Comparison of ENCODE assay signal across 14 cellular contexts in genomic region chr16:82152192-82152591, GRCh38.
"Had no signal": no experiment of that assay in that cellular context is flagged by ENCODE, and none has a peak within 500 bp of the region (broad histone marks: within the 10 kb centered on the region; RNA-seq: fewer than 3 reads in every experiment).

No MANE protein-coding gene starts in this region.

- H3K4me1 Mint-ChIP-seq: nephron had no signal

- H3K4me3 Mint-ChIP-seq: activated naive CD4-positive, alpha-beta T cell treated with anti-CD3 and anti-CD28 coated beads for 36 hours; activated T-helper 17 cell treated with anti-CD3 and anti-CD28 coated beads, Interleukin-2, amount 50 U/mL, for 72 hours; nephron had no signal

- H3K9me3 Mint-ChIP-seq: activated T-helper 17 cell treated with anti-CD3 and anti-CD28 coated beads, Interleukin-2, amount 50 U/mL, for 72 hours had no signal

- H3K27ac ChIP-seq: cardiac muscle cell, left ventricle myocardium inferior, right atrium auricular region had no signal

- H3K27me3 Mint-ChIP-seq: activated T-helper 17 cell treated with anti-CD3 and anti-CD28 coated beads, Interleukin-2, amount 50 U/mL, for 72 hours had no signal

- H3K27ac Mint-ChIP-seq: activated naive CD4-positive, alpha-beta T cell treated with anti-CD3 and anti-CD28 coated beads for 36 hours; activated T-helper 17 cell treated with anti-CD3 and anti-CD28 coated beads, Interleukin-2, amount 50 U/mL, for 72 hours; nephron had no signal

- H3K4me1 ChIP-seq: right atrium auricular region had no signal

- H3K27me3 ChIP-seq: cardiac muscle cell, right atrium auricular region, transverse colon had no signal

- ATAC-seq: activated T-helper 17 cell treated with anti-CD3 and anti-CD28 coated beads, Interleukin-2, amount 50 U/mL, for 72 hours; esophagus mucosa; stimulated activated naive CD8-positive, alpha-beta T cell treated with anti-CD3 and anti-CD28 coated beads, Interleukin-15, Interleukin-2, amounts not matched to agents 100 U/mL and 50 U/mL, for 24 hours had no signal

- H3K9me3 ChIP-seq: right atrium auricular region, transverse colon had no signal

- H3K4me3 ChIP-seq: cardiac muscle cell, left ventricle myocardium inferior, right atrium auricular region, transverse colon had no signal

- DNase-seq: activated CD4-positive, alpha-beta T cell treated with anti-CD3 and anti-CD28 coated beads, Interleukin-2, amount 50 U/mL, for 4 hours; activated CD4-positive, CD25-positive, alpha-beta regulatory T cell treated with anti-CD3 and anti-CD28 coated beads, Interleukin-2, amount 50 U/mL, for 72 hours; activated naive CD4-positive, alpha-beta T cell treated with anti-CD3 and anti-CD28 coated beads for 36 hours; hippocampal formation; left ventricle myocardium inferior; occipital lobe; stimulated activated CD4-positive, alpha-beta T cell treated with anti-CD3 and anti-CD28 coated beads, Interleukin-4, amount 100 ng/mL, for 24 hours; stimulated activated naive CD8-positive, alpha-beta T cell treated with anti-CD3 and anti-CD28 coated beads, Interleukin-15, Interleukin-2, amounts not matched to agents 100 U/mL and 50 U/mL, for 24 hours had no signal
